In genomic region chr19:4182082-4182926, GRCh38 we compare ENCODE assay signal across 2 cellular contexts.
TF ChIP-seq lines count a peak whose summit lies in the region.

TSS of gene ANKRD24 (plus strand) at chr19:4182689. CDS start at chr19:4186426, 3,737 bp downstream.
TSS of gene SIRT6 (minus strand) at chr19:4182563. CDS start at chr19:4182539, 24 bp downstream.

TF ChIP-seq in HEK293, 187 proteins besides CTCF, POLR2A, EP300 and RAD21 (continued from another document and continues in another):
- TF ChIP-seq ZNF518A (tag by site-specific recombination; conservative IDR thresholded peaks at IDR 0.05; ENCODE audit: low read depth) (peak; percentile 93), FEZF1 (tag by site-specific recombination; IDR thresholded peaks at IDR 0.05) (no peak), HOXD13 (CRISPR knock-in tag; IDR thresholded peaks at IDR 0.05; ENCODE audit: borderline replicate concordance) (no peak), ZFP37 (tag by site-specific recombination; IDR thresholded peaks at IDR 0.05) (peak; percentile 87; the same call in 1 of the 2 replicates), ZNF423 (tag by site-specific recombination; IDR thresholded peaks at IDR 0.05) (peak; percentile 82), ZNF529 (tag by site-specific recombination; IDR thresholded peaks at IDR 0.05; ENCODE audit: insufficient replicate concordance) (no peak), PRDM10 (tag by site-specific recombination; IDR thresholded peaks at IDR 0.05) (peak; percentile 93), ZBTB26 (tag by site-specific recombination; optimal IDR thresholded peaks at IDR 0.05) (peak; percentile 82), GLIS2 (tag by site-specific recombination; IDR thresholded peaks at IDR 0.05) (peak; percentile 67; the same call in 1 of the 2 replicates), ZNF2 (tag by site-specific recombination; IDR thresholded peaks at IDR 0.05) (peak; percentile 96), ZNF658 (tag by site-specific recombination; IDR thresholded peaks at IDR 0.05) (no peak), ZNF580 (tag by site-specific recombination; IDR thresholded peaks at IDR 0.05) (peak; percentile 85), ZNF335 (tag by site-specific recombination; conservative IDR thresholded peaks at IDR 0.05) (peak; percentile 76), ZNF449 (tag by site-specific recombination; IDR thresholded peaks at IDR 0.05) (peak; percentile 88)

TF ChIP-seq in SK-N-SH treated with all-trans-retinoic acid at 6 μM for 48 hours, 23 proteins besides CTCF, POLR2A, EP300 and RAD21 (continued from another document):
- TF ChIP-seq BACH2 (CRISPR knock-in tag; IDR thresholded peaks at IDR 0.05; ENCODE audit: borderline replicate concordance) (no peak), ZFP30 (CRISPR knock-in tag; IDR thresholded peaks at IDR 0.05) (no peak), PATZ1 (CRISPR knock-in tag; IDR thresholded peaks at IDR 0.05; ENCODE audit: borderline replicate concordance) (0 out of 2 replicates have a peak, but pooled peaks have one; percentile 24), ZC3H10 (CRISPR knock-in tag; IDR thresholded peaks at IDR 0.05) (no peak), TSHZ2 (CRISPR knock-in tag; IDR thresholded peaks at IDR 0.05) (0 out of 2 replicates have a peak, but pooled peaks have one; percentile 66), PPARA (CRISPR knock-in tag; IDR thresholded peaks at IDR 0.05; ENCODE audit: borderline replicate concordance) (no peak)
